Comparison of ENCODE assay signal across 16 cellular contexts in the genomic region with DNA sequence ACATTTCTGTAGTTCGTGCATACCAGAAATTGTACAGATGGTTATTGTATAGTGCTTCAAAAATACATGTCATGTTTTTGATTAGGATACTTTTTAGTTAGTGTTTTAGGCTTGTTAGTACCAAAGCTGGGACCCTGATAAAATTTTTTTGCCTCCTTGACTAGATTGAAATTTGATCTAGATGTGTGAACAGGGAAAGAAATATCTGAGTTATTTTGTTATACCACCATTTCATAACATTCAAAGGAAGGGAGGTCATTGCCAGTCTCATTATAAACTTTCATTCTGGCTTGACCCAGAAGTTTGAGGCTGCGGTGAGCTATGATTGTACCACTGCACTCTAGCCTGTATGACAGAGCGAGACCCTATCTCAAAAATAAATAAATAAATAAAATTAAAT. TPM values are rescaled to one million over a fixed set of nuclear protein-coding genes. Genes with fewer than 3 reads are reported as not detected.
DNase-seq lines count a peak whose midpoint lies in the region; ATAC-seq and TF ChIP-seq lines count a peak whose summit lies in the region.
"Had no signal": no experiment of that assay in that cellular context is flagged by ENCODE, and none has a peak within 500 bp of the region (broad histone marks: within the 10 kb centered on the region; RNA-seq: fewer than 3 reads in every experiment).

No MANE protein-coding gene starts in this region.

- no peak overlapping the region for H3K18ac ChIP-seq in IMR-90 (ENCODE audit: low read depth, low read length)

- H3K9ac ChIP-seq in IMR-90 (ENCODE audit: low read depth, low read length), result no peak overlapping the region
- no peak overlapping the region for H3K9ac ChIP-seq in adipocyte (ENCODE audit: low read length)
- H3K9ac ChIP-seq: BLaER1 treated with 17β-estradiol and CSF1 and Interleukin-3, amounts not matched to agents 10 nM and 100 nM; GM23248 had no signal

- no peak overlapping the region for H2BK5ac ChIP-seq in IMR-90 (ENCODE audit: low read depth, low read length, poor library complexity, severe bottlenecking)

- H2AFZ ChIP-seq in IMR-90 (replicated peaks; ENCODE audit: low read length, poor library complexity), result no peak overlapping the region
- H2AFZ ChIP-seq: GM23248 had no signal

- H3K27ac Mint-ChIP-seq in activated CD4-positive, alpha-beta T cell treated with anti-CD3 and anti-CD28 coated beads for 36 hours, result no peak overlapping the region
- H3K27ac Mint-ChIP-seq: CD4-positive, CD25-positive, alpha-beta regulatory T cell had no signal

- POLR2A ChIA-PET in IMR-90 (lab: Charles Lee; ENCODE audit: unreplicated experiment), result no interaction called here
- POLR2A ChIA-PET in activated CD4-positive, alpha-beta T cell treated with anti-CD3 and anti-CD28 coated beads for 36 hours (lab: Charles Lee), result no interaction called here

- no peaks in the 10 kb centered on the region for H3K9me3 Mint-ChIP-seq in activated CD4-positive, alpha-beta T cell treated with anti-CD3 and anti-CD28 coated beads for 36 hours (ENCODE audit: low read depth)

- BruUV-seq in IMR-90 (replicated peaks; lab: Mats Ljungman, UMichigan), result no TSS peak

- H2AK5ac ChIP-seq in IMR-90 (ENCODE audit: low read depth, low read length), result no peak overlapping the region

- H2BK15ac ChIP-seq in IMR-90 (ENCODE audit: low read depth, low read length), result no peak overlapping the region

- no peaks in the 10 kb centered on the region for H3K9me3 ChIP-seq in IMR-90 (ENCODE audit: control insufficient read depth, insufficient read depth, low read length)
- H3K9me3 ChIP-seq in adipocyte (ENCODE audit: control insufficient read depth, low read length), result no peaks in the 10 kb centered on the region
- no peaks in the 10 kb centered on the region for H3K9me3 ChIP-seq in tibial artery
- H3K9me3 ChIP-seq: BLaER1 treated with 17β-estradiol and CSF1 and Interleukin-3, amounts not matched to agents 10 nM and 100 nM had no signal

- dilution Hi-C loops in IMR-90 (cut with HindIII; ENCODE audit: low sequenced_read_pairs, unreplicated experiment), result no loop called here

- H3K9me1 ChIP-seq in IMR-90 (ENCODE audit: insufficient read depth, low read length), result peaks cover 32% of the 10 kb centered on the region

- no peak overlapping the region for H4K91ac ChIP-seq in IMR-90 (ENCODE audit: insufficient read depth, low read depth, low read length)

- no peaks in the 10 kb centered on the region for H3K27me3 Mint-ChIP-seq in activated CD4-positive, alpha-beta T cell treated with anti-CD3 and anti-CD28 coated beads for 36 hours
- H3K27me3 Mint-ChIP-seq: CD4-positive, CD25-positive, alpha-beta regulatory T cell had no signal

- H3K4me3 Mint-ChIP-seq in activated CD4-positive, alpha-beta T cell treated with anti-CD3 and anti-CD28 coated beads for 36 hours, result no peak overlapping the region
- H3K4me3 Mint-ChIP-seq: CD4-positive, CD25-positive, alpha-beta regulatory T cell had no signal

- intact Hi-C loops in IMR-90 (cut with micrococcal nuclease) (no loop called here), tibial artery (cut with DNase I; ENCODE audit: low total_unique reads) (no loop called here)
- intact Hi-C loops in activated CD4-positive, alpha-beta T cell treated with anti-CD3 and anti-CD28 coated beads for 36 hours (cut with DNase I, micrococcal nuclease), result no loop called here

- peaks cover 7% of the 10 kb centered on the region for H3K4me1 Mint-ChIP-seq in activated CD4-positive, alpha-beta T cell treated with anti-CD3 and anti-CD28 coated beads for 36 hours

- no peak overlapping the region for H3K23ac ChIP-seq in IMR-90 (ENCODE audit: low read depth, low read length)

- peaks cover 9% of the 10 kb centered on the region for H3K36me3 ChIP-seq in IMR-90 (ENCODE audit: control insufficient read depth, insufficient read depth, low read length)
- peaks cover 48% of the 10 kb centered on the region for H3K36me3 ChIP-seq in adipocyte (ENCODE audit: control insufficient read depth, insufficient read depth, low read length, severe bottlenecking)
- no peaks in the 10 kb centered on the region for H3K36me3 ChIP-seq in tibial artery

- peaks cover 5 to 67% of the 10 kb centered on the region in 2 experiments for H3K79me1 ChIP-seq in IMR-90 (ENCODE audit: low read depth in 1 of 2, low read length in 2 of 2)

- no peak overlapping the region for H3K14ac ChIP-seq in IMR-90 (replicated peaks; ENCODE audit: low read depth, low read length)

- DNase-seq in IMR-90 (peak; percentile 42), adipocyte (ENCODE audit: low read depth) (peak; percentile 65), iris pigment epithelial cell (ENCODE audit: low read depth) (peak; percentile 69), tibial artery (no peak), HPDE6-E6E7 (ENCODE audit: extremely low spot score) (no peak)
- DNase-seq in activated CD4-positive, alpha-beta T cell treated with anti-CD3 and anti-CD28 coated beads for 36 hours, result no peak
- DNase-seq: ACHN; Calu3; CD4-positive, CD25-positive, alpha-beta regulatory T cell; DMS 273 treated with DMSO at 0.1 percent for 48 hours; GM23248 had no signal

- H3K4me1 ChIP-seq in IMR-90 (ENCODE audit: control insufficient read depth, insufficient read depth, low read length) (peaks cover 21% of the 10 kb centered on the region), adipocyte (ENCODE audit: control insufficient read depth, insufficient read depth, low read length) (peaks cover 45% of the 10 kb centered on the region), tibial artery (no peaks in the 10 kb centered on the region)
- H3K4me1 ChIP-seq: BLaER1 treated with 17β-estradiol and CSF1 and Interleukin-3, amounts not matched to agents 10 nM and 100 nM had no signal

- WGBS in IMR-90 (ENCODE audit: extremely low coverage in 2 of 2, insufficient read length in 1 of 2), 2 experiments, result no CpG with 5 or more reads among the region's 3 CpGs

- H3K56ac ChIP-seq in IMR-90 (ENCODE audit: extremely low read depth, insufficient read depth, low read length), result no peak overlapping the region

- no peak overlapping the region for H3K4ac ChIP-seq in IMR-90 (ENCODE audit: low read depth, low read length)

- H2BK20ac ChIP-seq in IMR-90 (ENCODE audit: low read depth, low read length), result no peak overlapping the region

- no peak overlapping the region for H4K8ac ChIP-seq in IMR-90 (ENCODE audit: low read depth in 2 of 2, low read length in 2 of 2)

- H4K5ac ChIP-seq in IMR-90 (ENCODE audit: low read depth, low read length), result no peak overlapping the region

- H3K4me3 ChIP-seq in IMR-90 (ENCODE audit: insufficient read depth, low read depth, low read length) (no peak overlapping the region), adipocyte (ENCODE audit: low read length) (no peak overlapping the region), tibial artery (no peak overlapping the region)
- H3K4me3 ChIP-seq: BLaER1 treated with 17β-estradiol and CSF1 and Interleukin-3, amounts not matched to agents 10 nM and 100 nM; GM12878; GM23248 had no signal

- H3K27me3 ChIP-seq in IMR-90 (ENCODE audit: control insufficient read depth, insufficient read depth, low read length) (no peaks in the 10 kb centered on the region), adipocyte (replicated peaks; ENCODE audit: control insufficient read depth, insufficient read depth, low read length) (no peaks in the 10 kb centered on the region), tibial artery (no peaks in the 10 kb centered on the region)
- H3K27me3 ChIP-seq: BLaER1 treated with 17β-estradiol and CSF1 and Interleukin-3, amounts not matched to agents 10 nM and 100 nM had no signal

- peaks cover 94% of the 10 kb centered on the region for H4K20me1 ChIP-seq in IMR-90 (ENCODE audit: insufficient read depth, low read length)
- H4K20me1 ChIP-seq: BLaER1 treated with 17β-estradiol and CSF1 and Interleukin-3, amounts not matched to agents 10 nM and 100 nM had no signal

- TF ChIP-seq CTCF in IMR-90 (conservative IDR thresholded peaks at IDR 0.05; ENCODE audit: low read depth, low read length) (no peak), tibial artery (IDR thresholded peaks at IDR 0.05) (no peak)

- H2AK9ac ChIP-seq in IMR-90 (replicated peaks; ENCODE audit: low read depth, low read length, poor library complexity), result no peak overlapping the region

- no peak for TF ChIP-seq RAD21 in IMR-90 (IDR thresholded peaks at IDR 0.05; ENCODE audit: low read length)

- no peak overlapping the region for H2BK120ac ChIP-seq in IMR-90 (ENCODE audit: low read depth, low read length)

- CTCF ChIA-PET in IMR-90 (lab: Yijun Ruan, JAX), result no interaction called here
- CTCF ChIA-PET in activated CD4-positive, alpha-beta T cell treated with anti-CD3 and anti-CD28 coated beads for 36 hours (lab: Charles Lee), result interaction anchor here (1.1 kb wide), 1 partner anchor 12 kb away, joined by 3 read pairs; no protein-coding TSS in a partner anchor

- ATAC-seq in IMR-90 (ENCODE audit: low read depth) (peak; percentile 49), HG02759 (IDR thresholded peaks at IDR 0.05; ENCODE audit: unreplicated experiment) (no peak)
- no peak for ATAC-seq in activated CD4-positive, alpha-beta T cell treated with anti-CD3 and anti-CD28 coated beads for 36 hours
- ATAC-seq: GM12878, HCT116, HepG2 had no signal

- H3K36me3 Mint-ChIP-seq in activated CD4-positive, alpha-beta T cell treated with anti-CD3 and anti-CD28 coated beads for 36 hours (ENCODE audit: low read depth), result peaks cover 2% of the 10 kb centered on the region

- no peak for TF ChIP-seq POLR2A in IMR-90 (IDR thresholded peaks at IDR 0.05; ENCODE audit: low read depth, low read length)

- H3K4me2 ChIP-seq in IMR-90 (ENCODE audit: low read depth, low read length), result no peak overlapping the region
- H3K4me2 ChIP-seq: BLaER1 treated with 17β-estradiol and CSF1 and Interleukin-3, amounts not matched to agents 10 nM and 100 nM had no signal

- H3K27ac ChIP-seq in IMR-90 (ENCODE audit: insufficient read depth, low read length) (no peak overlapping the region), tibial artery (no peak overlapping the region)
- H3K27ac ChIP-seq: BLaER1 treated with 17β-estradiol and CSF1 and Interleukin-3, amounts not matched to agents 10 nM and 100 nM; GM23248 had no signal

- in situ Hi-C loops in IMR-90 (cut with MboI; ENCODE audit: low sequenced_read_pairs), result no loop called here

TF ChIP-seq in IMR-90, 13 proteins besides CTCF, POLR2A, EP300 and RAD21 (continues in another document):
- TF ChIP-seq, protein P1, sequence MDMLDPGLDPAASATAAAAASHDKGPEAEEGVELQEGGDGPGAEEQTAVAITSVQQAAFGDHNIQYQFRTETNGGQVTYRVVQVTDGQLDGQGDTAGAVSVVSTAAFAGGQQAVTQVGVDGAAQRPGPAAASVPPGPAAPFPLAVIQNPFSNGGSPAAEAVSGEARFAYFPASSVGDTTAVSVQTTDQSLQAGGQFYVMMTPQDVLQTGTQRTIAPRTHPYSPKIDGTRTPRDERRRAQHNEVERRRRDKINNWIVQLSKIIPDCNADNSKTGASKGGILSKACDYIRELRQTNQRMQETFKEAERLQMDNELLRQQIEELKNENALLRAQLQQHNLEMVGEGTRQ (IDR thresholded peaks at IDR 0.05; ENCODE audit: low read depth, low read length), result no peak
- TF ChIP-seq NFE2L2 (IDR thresholded peaks at IDR 0.05; ENCODE audit: low read depth, low read length), result no peak
- no peak for TF ChIP-seq CHD1 (IDR thresholded peaks at IDR 0.05; ENCODE audit: low read depth, low read length)

RNA-seq across cellular contexts. Expression of a gene that starts 9.0 kb away (rescaled TPM):
- total RNA-seq in IMR-90 (2012; rRNA removed), result 367 and 485 TPM in 2 replicates
- 222 and 266 TPM in 2 replicates for polyA plus RNA-seq in IMR-90 (2012; rRNA removed)
- polyA plus RNA-seq in IMR-90 (2012; cell fraction: cytosol; rRNA removed), result 78.3 and 114 TPM in 2 replicates
- 533 and 693 TPM in 2 replicates for polyA plus RNA-seq in IMR-90 (2012; cell fraction: nucleus; rRNA removed; ENCODE audit: low replicate concordance)
- total RNA-seq in activated CD4-positive, alpha-beta T cell treated with anti-CD3 and anti-CD28 coated beads for 36 hours, result 10 to 100 TPM; 11.7 to 15.5 TPM

Comparison
In these comparisons a context has a peak if more than half of its experiments do, and no peak if none do; other contexts are left out.
1. DNase-seq: peak in IMR-90 (single experiment), adipocyte (single experiment) and iris pigment epithelial cell (single experiment); none in activated CD4-positive, alpha-beta T cell treated with anti-CD3 and anti-CD28 coated beads for 36 hours (single experiment), tibial artery (0 of 2) and HPDE6-E6E7 (single experiment).
2. RNA of a gene that starts 9.0 kb away (total RNA-seq): 367 to 485 TPM in IMR-90; 11.7 to 15.5 TPM in activated CD4-positive, alpha-beta T cell treated with anti-CD3 and anti-CD28 coated beads for 36 hours; every median in the first group is over 10 times any median in the second.